Comparison of ENCODE assay signal across 1 cellular context in genomic region chr11:78343303-78343702, GRCh38.
TF ChIP-seq lines count a peak whose summit lies in the region.

No MANE protein-coding gene starts in this region.

TF ChIP-seq in HepG2, 621 proteins besides CTCF, POLR2A, EP300 and RAD21 (continued from another document):
- TF ChIP-seq JARID2 (CRISPR knock-in tag; IDR thresholded peaks at IDR 0.05; ENCODE audit: insufficient replicate concordance) (no peak), SRF (IDR thresholded peaks at IDR 0.05; ENCODE audit: low read depth, low read length) (no peak), HOXD1 (CRISPR knock-in tag; IDR thresholded peaks at IDR 0.05) (no peak)
